Comparison of ENCODE assay signal across 7 cellular contexts in genomic region chr19:6412111-6412999, GRCh38. TPM values are rescaled to one million over a fixed set of nuclear protein-coding genes. Genes with fewer than 3 reads are reported as not detected.
DNase-seq lines count a peak whose midpoint lies in the region; ATAC-seq and TF ChIP-seq lines count a peak whose summit lies in the region.

No MANE protein-coding gene starts in this region.

- 49% methylated on average over 25 of the region's 25 CpGs for WGBS in right cardiac atrium

- intact Hi-C loops in right cardiac atrium (cut with DNase I): no loop called here

- DNase-seq in NB4 (ENCODE audit: low read depth): peak; percentile 40
- peak; percentile 25 for DNase-seq in activated effector memory CD4-positive, alpha-beta T cell treated with Interleukin-2 at 50 U/mL for 16 hours
- peak; percentile 38 to 70 (median 69) for DNase-seq in right cardiac atrium
- peak; percentile 38 to 58 for DNase-seq in stimulated activated CD4-positive, alpha-beta T cell treated with anti-CD3 and anti-CD28 coated beads, Interleukin-2, amount 100 ng/mL, for 48 hours
- no peak for DNase-seq in SIG-M5 (lab: John Stamatoyannopoulos, UW)

- TF ChIP-seq POLR2A in NB4 (IDR thresholded peaks at IDR 0.05; ENCODE audit: extremely low read depth, insufficient read length): peak; percentile 22

- TF ChIP-seq CTCF in GM12872 (IDR thresholded peaks at IDR 0.05; ENCODE audit: insufficient read depth, low read depth, low read length) (peak; percentile 81), NB4 (IDR thresholded peaks at IDR 0.05; ENCODE audit: low read depth, low read length) (peak; percentile 58)

- H3K27me3 ChIP-seq in right cardiac atrium (ENCODE audit: control insufficient read depth, insufficient read depth): no peaks in the 10 kb centered on the region

- H3K4me3 ChIP-seq in NB4 (ENCODE audit: low read depth, low read length) (no peak overlapping the region), right cardiac atrium (ENCODE audit: low read length) (no peak overlapping the region)

- H3K4me1 ChIP-seq in right cardiac atrium (ENCODE audit: control insufficient read depth, insufficient read depth, low read length): no peaks in the 10 kb centered on the region

- ATAC-seq in right cardiac atrium: peak; percentile 19 to 52
- no peak for ATAC-seq in GM21737 (IDR thresholded peaks at IDR 0.05; ENCODE audit: unreplicated experiment)

- H3K27ac ChIP-seq in right cardiac atrium (ENCODE audit: low read length): peak overlapping the region; percentile 6

- no peaks in the 10 kb centered on the region for H3K9me3 ChIP-seq in right cardiac atrium (ENCODE audit: control insufficient read depth, low read length)

RNA-seq across cellular contexts. Expression of gene KHSRP, which starts 12.3 kb away (rescaled TPM):
- total RNA-seq in right cardiac atrium: 100 to 1,000 TPM; 105 to 134 (median 112) TPM
- 84.8 TPM for polyA plus RNA-seq in right cardiac atrium

RNA-seq across cellular contexts. Expression of gene GTF2F1, which starts 19.4 kb away (rescaled TPM):
- total RNA-seq in right cardiac atrium: 10 to 100 TPM; 30.8 to 39.8 (median 34.3) TPM
- polyA plus RNA-seq in right cardiac atrium: 33.8 TPM

RNA-seq across cellular contexts. Expression of gene SLC25A41, which starts 21.2 kb away (rescaled TPM):
- under 1 TPM; 0.21 to 0.54 (median 0.29) TPM for total RNA-seq in right cardiac atrium
- polyA plus RNA-seq in right cardiac atrium: 0.36 TPM

RNA-seq across cellular contexts. Expression of gene PSPN, which starts 36.6 kb away (rescaled TPM):
- 1 to 10 TPM in 2 of 4 donors, under 1 TPM in 2; 0.68 to 1.3 (median 0.99) TPM for total RNA-seq in right cardiac atrium
- polyA plus RNA-seq in right cardiac atrium: 0.50 TPM

RNA-seq across cellular contexts. Expression of gene ALKBH7, which starts 39.8 kb away (rescaled TPM):
- total RNA-seq in right cardiac atrium: 100 to 1,000 TPM in 3 of 4 donors, 10 to 100 TPM in 1; 95.6 to 127 (median 119) TPM
- polyA plus RNA-seq in right cardiac atrium: 99.0 TPM
